8 cellular contexts compared by ENCODE assay signal in genomic region chr14:54902143-54902520, GRCh38. TPM values are rescaled to one million over a fixed set of nuclear protein-coding genes. Genes with fewer than 3 reads are reported as not detected.
DNase-seq lines count a peak whose midpoint lies in the region; ATAC-seq and TF ChIP-seq lines count a peak whose summit lies in the region.

No MANE protein-coding gene starts in this region.

- peak; percentile 81 to 87 (median 85) for DNase-seq in CD4-positive, alpha-beta memory T cell
- DNase-seq in activated T-cell treated with anti-CD3 and anti-CD28 coated beads, Interleukin-2, amount 50 U/mL, for 4 hours, result peak; percentile 66
- peak; percentile 32 to 43 for DNase-seq in fibroblast of lung (ENCODE audit: low read depth in 2 of 2)
- peak; percentile 46 for DNase-seq in neural crest cell (ENCODE audit: low read depth, low spot score)

- no peaks in the 10 kb centered on the region for H3K27me3 ChIP-seq in CD4-positive, alpha-beta memory T cell (ENCODE audit: insufficient read depth, low read length)
- no peaks in the 10 kb centered on the region for H3K27me3 ChIP-seq in OCI-LY1 (ENCODE audit: insufficient read depth, low read length)
- H3K27me3 ChIP-seq in fibroblast of lung (ENCODE audit: control insufficient read depth, insufficient read depth, low read length), result no peaks in the 10 kb centered on the region
- H3K27me3 ChIP-seq in subcutaneous abdominal adipose tissue (ENCODE audit: control insufficient read depth in 5 of 5, insufficient read depth in 4 of 5, low read length in 5 of 5), result peaks cover 0 to 2% (median 0%) of the 10 kb centered on the region in 5 donors

- H3K79me2 ChIP-seq in OCI-LY1 (ENCODE audit: insufficient read depth, low read length) (no peaks in the 10 kb centered on the region), fibroblast of lung (ENCODE audit: control insufficient read depth, insufficient read depth, low read length) (no peaks in the 10 kb centered on the region)

- ATAC-seq in GM19372 (IDR thresholded peaks at IDR 0.05; ENCODE audit: low read depth, unreplicated experiment) (peak; percentile 39), HG03442 (IDR thresholded peaks at IDR 0.05; ENCODE audit: unreplicated experiment) (peak; percentile 45)
- ATAC-seq in activated T-cell treated with anti-CD3 and anti-CD28 coated beads, Interleukin-2, amount 50 U/mL, for 4 hours, result peak; percentile 70 to 72

- no peak overlapping the region for H2AFZ ChIP-seq in OCI-LY1 (ENCODE audit: low read length)
- H2AFZ ChIP-seq in fibroblast of lung (ENCODE audit: low read length), result peak overlapping the region; percentile 70

- intact Hi-C loops in CD4-positive, alpha-beta memory T cell (cut with micrococcal nuclease), result loop anchor here (1.0 to 10.0 kb wide), 9 partner anchors 21 to 683 kb away; partner anchors contain the start of genes CDKN3, CNIH1, GMFB and KTN1

- H4K20me1 ChIP-seq in OCI-LY1 (ENCODE audit: insufficient read depth, low read length) (no peaks in the 10 kb centered on the region), fibroblast of lung (ENCODE audit: control insufficient read depth, extremely low read depth, insufficient read depth, low read length) (no peaks in the 10 kb centered on the region)

- no peaks in the 10 kb centered on the region for H3K9me3 ChIP-seq in CD4-positive, alpha-beta memory T cell (ENCODE audit: control insufficient read depth in 1 of 2, low read length in 2 of 2)
- H3K9me3 ChIP-seq in OCI-LY1 (ENCODE audit: low read length) (no peaks in the 10 kb centered on the region), fibroblast of lung (ENCODE audit: control insufficient read depth, insufficient read depth, low read depth, low read length) (no peaks in the 10 kb centered on the region), subcutaneous abdominal adipose tissue (ENCODE audit: control insufficient read depth in 5 of 5, low read length in 5 of 5) (no peaks in the 10 kb centered on the region)

- H3K36me3 ChIP-seq in CD4-positive, alpha-beta memory T cell (ENCODE audit: insufficient read depth, low read length), result no peaks in the 10 kb centered on the region
- H3K36me3 ChIP-seq in OCI-LY1 (ENCODE audit: insufficient read depth, low read length) (no peaks in the 10 kb centered on the region), fibroblast of lung (ENCODE audit: control insufficient read depth, insufficient read depth, low read length) (no peaks in the 10 kb centered on the region), subcutaneous abdominal adipose tissue (ENCODE audit: control insufficient read depth in 5 of 5, insufficient read depth in 5 of 5, low read length in 5 of 5) (no peaks in the 10 kb centered on the region)

- TF ChIP-seq CTCF in OCI-LY1 (IDR thresholded peaks at IDR 0.05; ENCODE audit: low read length) (no peak), fibroblast of lung (conservative IDR thresholded peaks at IDR 0.05 in 1 of 2, IDR thresholded peaks at IDR 0.05 in 1 of 2; ENCODE audit: low read depth in 1 of 2, low read length in 2 of 2) (no peak), neural crest cell (conservative IDR thresholded peaks at IDR 0.05) (peak; percentile 6)

- H3K36me3 Mint-ChIP-seq in CD4-positive, alpha-beta memory T cell, result peaks cover 0 to 10% of the 10 kb centered on the region in 2 donors
- H3K36me3 Mint-ChIP-seq in activated T-cell treated with anti-CD3 and anti-CD28 coated beads, Interleukin-2, amount 50 U/mL, for 4 hours (ENCODE audit: insufficient read depth), result peaks cover 3% of the 10 kb centered on the region
- no peaks in the 10 kb centered on the region for H3K36me3 Mint-ChIP-seq in neural crest cell (ENCODE audit: low read depth)

- no peaks in the 10 kb centered on the region for H3K9me3 Mint-ChIP-seq in CD4-positive, alpha-beta memory T cell
- no peaks in the 10 kb centered on the region for H3K9me3 Mint-ChIP-seq in activated T-cell treated with anti-CD3 and anti-CD28 coated beads, Interleukin-2, amount 50 U/mL, for 4 hours
- no peaks in the 10 kb centered on the region for H3K9me3 Mint-ChIP-seq in neural crest cell

- H3K4me3 ChIP-seq in CD4-positive, alpha-beta memory T cell (ENCODE audit: low read length in 2 of 2), result peak overlapping the region; percentile 37 to 99
- peak overlapping the region; percentile 89 for H3K4me3 ChIP-seq in OCI-LY1 (ENCODE audit: low read depth, low read length, poor library complexity, severe bottlenecking)
- peak overlapping the region; percentile 59 to 79 (median 72) for H3K4me3 ChIP-seq in fibroblast of lung (replicated peaks in 1 of 4; ENCODE audit: control extremely low read depth in 1 of 4, insufficient read depth in 1 of 4, low read depth in 3 of 4, low read length in 4 of 4)
- peak overlapping the region in 4 of 5 donors; percentile 82 to 91 (median 88) for H3K4me3 ChIP-seq in subcutaneous abdominal adipose tissue (ENCODE audit: low read depth in 1 of 5, low read length in 5 of 5)

- no peaks in the 10 kb centered on the region for H3K9me2 ChIP-seq in OCI-LY1 (ENCODE audit: low read depth, low read length)

- H3K4me3 Mint-ChIP-seq in CD4-positive, alpha-beta memory T cell, result peak overlapping the region; percentile 89 to 96 (median 92)
- peak overlapping the region; percentile 87 for H3K4me3 Mint-ChIP-seq in activated T-cell treated with anti-CD3 and anti-CD28 coated beads, Interleukin-2, amount 50 U/mL, for 4 hours
- peak overlapping the region; percentile 85 for H3K4me3 Mint-ChIP-seq in neural crest cell

- no peaks in the 10 kb centered on the region for H3F3A ChIP-seq in OCI-LY1 (ENCODE audit: insufficient read depth, low read length)

- CTCF ChIA-PET in CD4-positive, alpha-beta memory T cell (lab: Charles Lee; ENCODE audit: partially characterized antibody), result interaction anchor here (1.0 to 4.3 kb wide), 12 partner anchors 9 to 337 kb away, joined by 3 to 41 read pairs (median 7); partner anchors contain the start of gene MAPK1IP1L

- H3K4me1 ChIP-seq in CD4-positive, alpha-beta memory T cell (ENCODE audit: insufficient read depth, low read length), result peaks cover 25% of the 10 kb centered on the region
- H3K4me1 ChIP-seq in OCI-LY1 (ENCODE audit: insufficient read depth, low read length, severe bottlenecking), result peaks cover 13% of the 10 kb centered on the region
- H3K4me1 ChIP-seq in fibroblast of lung (ENCODE audit: control insufficient read depth, extremely low read depth, insufficient read depth, low read length), result peaks cover 2% of the 10 kb centered on the region
- peaks cover 0 to 25% (median 20%) of the 10 kb centered on the region in 5 donors for H3K4me1 ChIP-seq in subcutaneous abdominal adipose tissue (ENCODE audit: control insufficient read depth in 5 of 5, insufficient read depth in 5 of 5, low read length in 5 of 5)

- peaks cover 14 to 36% (median 25%) of the 10 kb centered on the region in 4 donors for H3K4me1 Mint-ChIP-seq in CD4-positive, alpha-beta memory T cell
- H3K4me1 Mint-ChIP-seq in activated T-cell treated with anti-CD3 and anti-CD28 coated beads, Interleukin-2, amount 50 U/mL, for 4 hours (ENCODE audit: low read depth), result peaks cover 28% of the 10 kb centered on the region
- peaks cover 12% of the 10 kb centered on the region for H3K4me1 Mint-ChIP-seq in neural crest cell

- H3K4me2 ChIP-seq in OCI-LY1 (ENCODE audit: low read length) (peak overlapping the region; percentile 82), fibroblast of lung (ENCODE audit: extremely low read depth, insufficient read depth, low read length) (peak overlapping the region; percentile 99)

- peak overlapping the region; percentile 73 for H3K9ac ChIP-seq in OCI-LY1 (ENCODE audit: low read length)
- peak overlapping the region; percentile 71 for H3K9ac ChIP-seq in fibroblast of lung (ENCODE audit: insufficient read depth, low read length)
- peak overlapping the region in 4 of 5 donors; percentile 68 to 86 (median 79) for H3K9ac ChIP-seq in subcutaneous abdominal adipose tissue (ENCODE audit: low read length in 5 of 5)

- H3K27me3 Mint-ChIP-seq in CD4-positive, alpha-beta memory T cell, result no peaks in the 10 kb centered on the region
- no peaks in the 10 kb centered on the region for H3K27me3 Mint-ChIP-seq in activated T-cell treated with anti-CD3 and anti-CD28 coated beads, Interleukin-2, amount 50 U/mL, for 4 hours (ENCODE audit: low read depth)
- peaks cover 30% of the 10 kb centered on the region for H3K27me3 Mint-ChIP-seq in neural crest cell (ENCODE audit: low read depth)

- POLR2A ChIA-PET in CD4-positive, alpha-beta memory T cell (lab: Charles Lee; ENCODE audit: partially characterized antibody), result interaction anchor here (0.5 to 4.7 kb wide), 18 partner anchors 8 to 431 kb away, joined by 3 to 44 read pairs (median 4); partner anchors contain the start of genes MAPK1IP1L, SAMD4A, SOCS4 and WDHD1

- peak overlapping the region; percentile 67 to 93 (median 92) for H3K27ac Mint-ChIP-seq in CD4-positive, alpha-beta memory T cell
- no peak overlapping the region for H3K27ac Mint-ChIP-seq in neural crest cell (ENCODE audit: unreplicated experiment)

- peak overlapping the region; percentile 96 for H3K27ac ChIP-seq in CD4-positive, alpha-beta memory T cell (ENCODE audit: low read depth, low read length)
- H3K27ac ChIP-seq in OCI-LY1 (ENCODE audit: low read depth, low read length, poor library complexity, severe bottlenecking) (no peak overlapping the region), fibroblast of lung (ENCODE audit: insufficient read depth, low read length) (no peak overlapping the region), subcutaneous abdominal adipose tissue (ENCODE audit: low read depth, low read length) (peak overlapping the region; percentile 57)

RNA-seq across cellular contexts. Expression of gene GCH1, which starts 0.5 kb away (rescaled TPM):
- total RNA-seq in CD4-positive, alpha-beta memory T cell, result 10 to 100 TPM; 28.4 to 30.2 TPM
- polyA plus RNA-seq in CD4-positive, alpha-beta memory T cell, result 10 to 100 TPM; 30.8 to 31.9 TPM
- 10 to 100 TPM; 39.4 to 49.6 (median 44.2) TPM for total RNA-seq in activated T-cell treated with anti-CD3 and anti-CD28 coated beads, Interleukin-2, amount 50 U/mL, for 4 hours
- 1.5 and 6.4 TPM in 2 replicates for total RNA-seq in fibroblast of lung
- polyA plus RNA-seq in fibroblast of lung, result 1.3 and 3.0 TPM in 2 replicates
- 0.94 and 2.0 TPM in 2 replicates for polyA plus RNA-seq in fibroblast of lung (2012)
- 0.16 and 1.0 TPM in 2 replicates for polyA minus RNA-seq in fibroblast of lung (ENCODE audit: low replicate concordance)
- total RNA-seq in neural crest cell, result 3.8 and 4.3 TPM in 2 replicates

Comparison
In these comparisons a context has a peak if more than half of its experiments do, and no peak if none do; other contexts are left out.
1. H3K27ac ChIP-seq: peak in CD4-positive, alpha-beta memory T cell (single experiment) and subcutaneous abdominal adipose tissue (single experiment); none in OCI-LY1 (single experiment) and fibroblast of lung (single experiment).
2. Peak in every context shown above with its lines, with median percentiles within 50 percentile points of each other: DNase-seq, H3K4me3 ChIP-seq, H3K4me3 Mint-ChIP-seq, ATAC-seq and H3K9ac ChIP-seq.